ENCODE assay signal across 1 cellular context in the genomic region with DNA sequence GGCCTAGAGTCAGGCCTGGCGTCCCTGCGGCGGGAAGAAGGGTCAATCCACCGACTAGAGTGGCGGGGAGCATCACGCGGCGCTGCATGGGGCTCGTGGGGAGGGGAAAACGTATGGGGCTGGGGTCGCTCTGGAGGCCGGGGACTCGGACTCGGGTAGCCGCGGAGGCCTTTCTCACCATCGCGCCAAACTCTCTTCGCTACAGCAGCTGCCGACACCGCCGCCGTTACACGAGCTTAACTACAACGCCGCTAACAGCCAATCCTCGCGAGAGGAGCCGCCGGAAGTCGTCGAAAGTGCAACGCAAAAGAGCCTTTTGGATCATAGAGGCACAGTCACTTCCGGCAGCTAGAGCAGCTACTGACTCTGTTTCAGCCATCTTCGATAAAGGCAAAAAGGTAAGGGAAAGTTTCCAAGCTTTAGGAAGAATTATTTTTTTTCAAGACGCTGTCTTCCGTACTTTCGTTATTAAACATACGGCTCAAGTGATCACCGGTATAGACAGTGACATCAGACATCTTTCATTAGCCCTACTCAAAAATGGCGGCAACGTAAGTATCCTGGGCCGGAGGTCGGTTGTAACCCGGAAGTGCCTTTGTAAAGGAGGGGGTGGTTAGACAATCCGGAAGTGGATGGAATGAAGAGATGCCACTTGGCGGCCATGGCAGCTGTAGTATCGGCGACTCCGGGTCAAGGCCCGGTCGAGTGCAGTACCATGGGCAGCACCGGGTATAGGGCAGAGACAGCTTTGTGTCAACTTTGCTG.
TF ChIP-seq lines count a peak whose summit lies in the region.

TSS of gene ERH (minus strand) at position 247 of the 765 bp plus-strand sequence. CDS start at position 181, 66 bp downstream.
TSS of gene SLC39A9 (plus strand) at position 640 of the 765 bp plus-strand sequence. CDS start 678 bp downstream, outside the sequence.

TF ChIP-seq in A549, 52 proteins besides CTCF, POLR2A, EP300 and RAD21 (continued from another document):
- TF ChIP-seq HDAC2 (IDR thresholded peaks at IDR 0.05) (no peak), POLR2AphosphoS2 (conservative IDR thresholded peaks at IDR 0.05; ENCODE audit: low read length) (no peak), HOXB5 (CRISPR knock-in tag; IDR thresholded peaks at IDR 0.05) (0 out of 2 replicates have a peak, but pooled peaks have one; percentile 66), GATA3 (IDR thresholded peaks at IDR 0.05; ENCODE audit: borderline replicate concordance) (no peak; the same call in 1 of the 2 replicates), JUN (IDR thresholded peaks at IDR 0.05) (peak; percentile 90 to 91), NR3C1 (IDR thresholded peaks at IDR 0.05) (no peak), TFCP2L1 (CRISPR knock-in tag; IDR thresholded peaks at IDR 0.05) (no peak), EHF (CRISPR knock-in tag; IDR thresholded peaks at IDR 0.05) (no peak; the same call in 1 of the 2 replicates), HOXB13 (CRISPR knock-in tag; IDR thresholded peaks at IDR 0.05; ENCODE audit: low read depth) (no peak; the same call in 1 of the 2 replicates), FOSL2 (IDR thresholded peaks at IDR 0.05) (no peak), FOSL2 (CRISPR knock-in tag; IDR thresholded peaks at IDR 0.05) (0 out of 2 replicates have a peak, but pooled peaks have one; percentile 17), FOXS1 (CRISPR knock-in tag; IDR thresholded peaks at IDR 0.05) (no peak), CHD4 (IDR thresholded peaks at IDR 0.05; ENCODE audit: borderline replicate concordance) (no peak), NPAS2 (CRISPR knock-in tag; IDR thresholded peaks at IDR 0.05; ENCODE audit: borderline replicate concordance) (no peak), ZC3H11A (IDR thresholded peaks at IDR 0.05) (no peak), ZSCAN20 (CRISPR knock-in tag; IDR thresholded peaks at IDR 0.05) (no peak), SREBF2 (IDR thresholded peaks at IDR 0.05) (no peak), JUNB (IDR thresholded peaks at IDR 0.05) (no peak), E2F6 (IDR thresholded peaks at IDR 0.05; ENCODE audit: borderline replicate concordance, low read depth) (peak; percentile 42), PHF8 (IDR thresholded peaks at IDR 0.05; ENCODE audit: borderline replicate concordance, low read depth) (peak; percentile 95; the same call in 1 of the 2 replicates), PBX3 (IDR thresholded peaks at IDR 0.05) (0 out of 2 replicates have a peak, but pooled peaks have one; percentile 54), SMC3 (IDR thresholded peaks at IDR 0.05) (no peak), ATOH8 (CRISPR knock-in tag; IDR thresholded peaks at IDR 0.05; ENCODE audit: low read depth) (no peak; the same call in 1 of the 2 replicates), KDM5A (IDR thresholded peaks at IDR 0.05) (0 out of 2 replicates have a peak, but pooled peaks have one; percentile 19), ZFP36 (IDR thresholded peaks at IDR 0.05; ENCODE audit: borderline replicate concordance, partially characterized antibody) (no peak), CHD2 (IDR thresholded peaks at IDR 0.05; ENCODE audit: low read length, partially characterized antibody) (peak; percentile 93), FOSB (CRISPR knock-in tag; IDR thresholded peaks at IDR 0.05) (no peak), KDM1A (IDR thresholded peaks at IDR 0.05; ENCODE audit: low read depth) (no peak), MYC (IDR thresholded peaks at IDR 0.05; ENCODE audit: borderline replicate concordance, low read length) (0 out of 2 replicates have a peak, but pooled peaks have one; percentile 19), EHMT2 (IDR thresholded peaks at IDR 0.05; ENCODE audit: low read depth) (no peak), CBX8 (IDR thresholded peaks at IDR 0.05) (no peak), ESRRA (IDR thresholded peaks at IDR 0.05; ENCODE audit: borderline replicate concordance, low read length) (0 out of 2 replicates have a peak, but pooled peaks have one; percentile 3), CEBPB (IDR thresholded peaks at IDR 0.05) (no peak)
- TF ChIP-seq, protein P1, sequence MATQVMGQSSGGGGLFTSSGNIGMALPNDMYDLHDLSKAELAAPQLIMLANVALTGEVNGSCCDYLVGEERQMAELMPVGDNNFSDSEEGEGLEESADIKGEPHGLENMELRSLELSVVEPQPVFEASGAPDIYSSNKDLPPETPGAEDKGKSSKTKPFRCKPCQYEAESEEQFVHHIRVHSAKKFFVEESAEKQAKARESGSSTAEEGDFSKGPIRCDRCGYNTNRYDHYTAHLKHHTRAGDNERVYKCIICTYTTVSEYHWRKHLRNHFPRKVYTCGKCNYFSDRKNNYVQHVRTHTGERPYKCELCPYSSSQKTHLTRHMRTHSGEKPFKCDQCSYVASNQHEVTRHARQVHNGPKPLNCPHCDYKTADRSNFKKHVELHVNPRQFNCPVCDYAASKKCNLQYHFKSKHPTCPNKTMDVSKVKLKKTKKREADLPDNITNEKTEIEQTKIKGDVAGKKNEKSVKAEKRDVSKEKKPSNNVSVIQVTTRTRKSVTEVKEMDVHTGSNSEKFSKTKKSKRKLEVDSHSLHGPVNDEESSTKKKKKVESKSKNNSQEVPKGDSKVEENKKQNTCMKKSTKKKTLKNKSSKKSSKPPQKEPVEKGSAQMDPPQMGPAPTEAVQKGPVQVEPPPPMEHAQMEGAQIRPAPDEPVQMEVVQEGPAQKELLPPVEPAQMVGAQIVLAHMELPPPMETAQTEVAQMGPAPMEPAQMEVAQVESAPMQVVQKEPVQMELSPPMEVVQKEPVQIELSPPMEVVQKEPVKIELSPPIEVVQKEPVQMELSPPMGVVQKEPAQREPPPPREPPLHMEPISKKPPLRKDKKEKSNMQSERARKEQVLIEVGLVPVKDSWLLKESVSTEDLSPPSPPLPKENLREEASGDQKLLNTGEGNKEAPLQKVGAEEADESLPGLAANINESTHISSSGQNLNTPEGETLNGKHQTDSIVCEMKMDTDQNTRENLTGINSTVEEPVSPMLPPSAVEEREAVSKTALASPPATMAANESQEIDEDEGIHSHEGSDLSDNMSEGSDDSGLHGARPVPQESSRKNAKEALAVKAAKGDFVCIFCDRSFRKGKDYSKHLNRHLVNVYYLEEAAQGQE (IDR thresholded peaks at IDR 0.05), result peak; percentile 87
- TF ChIP-seq, protein P2, sequence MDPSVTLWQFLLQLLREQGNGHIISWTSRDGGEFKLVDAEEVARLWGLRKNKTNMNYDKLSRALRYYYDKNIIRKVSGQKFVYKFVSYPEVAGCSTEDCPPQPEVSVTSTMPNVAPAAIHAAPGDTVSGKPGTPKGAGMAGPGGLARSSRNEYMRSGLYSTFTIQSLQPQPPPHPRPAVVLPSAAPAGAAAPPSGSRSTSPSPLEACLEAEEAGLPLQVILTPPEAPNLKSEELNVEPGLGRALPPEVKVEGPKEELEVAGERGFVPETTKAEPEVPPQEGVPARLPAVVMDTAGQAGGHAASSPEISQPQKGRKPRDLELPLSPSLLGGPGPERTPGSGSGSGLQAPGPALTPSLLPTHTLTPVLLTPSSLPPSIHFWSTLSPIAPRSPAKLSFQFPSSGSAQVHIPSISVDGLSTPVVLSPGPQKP (IDR thresholded peaks at IDR 0.05; ENCODE audit: low read depth, low read length), result no peak
- TF ChIP-seq, protein P3, sequence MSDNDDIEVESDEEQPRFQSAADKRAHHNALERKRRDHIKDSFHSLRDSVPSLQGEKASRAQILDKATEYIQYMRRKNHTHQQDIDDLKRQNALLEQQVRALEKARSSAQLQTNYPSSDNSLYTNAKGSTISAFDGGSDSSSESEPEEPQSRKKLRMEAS (IDR thresholded peaks at IDR 0.05), result peak; percentile 86
